Comparison of ENCODE assay signal across 8 cellular contexts in genomic region chr22:33923660-33924246, GRCh38. TPM values are rescaled to one million over a fixed set of nuclear protein-coding genes. Genes with fewer than 3 reads are reported as not detected.
DNase-seq lines count a peak whose midpoint lies in the region; ATAC-seq and TF ChIP-seq lines count a peak whose summit lies in the region.

No MANE protein-coding gene starts in this region.

- no peaks in the 10 kb centered on the region for H3K27me3 ChIP-seq in breast epithelium

- POLR2A ChIA-PET in HEK293T (lab: Yijun Ruan, JAX) = interaction anchor here (1.5 kb wide), 1 partner anchor 24 kb away, joined by 4 read pairs; no protein-coding TSS in a partner anchor

- H3K4me1 ChIP-seq in breast epithelium = peaks cover 0 to 11% of the 10 kb centered on the region in 2 donors

- H3K4me3 ChIP-seq in breast epithelium = no peak overlapping the region

- H3K9me3 ChIP-seq in breast epithelium = no peaks in the 10 kb centered on the region

- peak; percentile 52 for DNase-seq in D341Med (ENCODE audit: low spot score)
- peak; percentile 66 for DNase-seq in HEK293T (ENCODE audit: extremely low spot score)
- peak; percentile 21 for DNase-seq in NCI-H526 treated with DMSO at 0.1 percent for 48 hours (lab: John Stamatoyannopoulos, UW)
- peak in 1 of 2 donors; percentile 64 for DNase-seq in breast epithelium (ENCODE audit: low spot score in 2 of 2)
- DNase-seq in islet precursor cell = peak; percentile 76
- peak; percentile 48 for DNase-seq in stimulated activated CD8-positive, alpha-beta memory T cell treated with anti-CD3 and anti-CD28 coated beads, Interleukin-4, amount 100 ng/mL, for 48 hours

- no peak for TF ChIP-seq POLR2A in breast epithelium (IDR thresholded peaks at IDR 0.05)

- H3K36me3 ChIP-seq in breast epithelium = no peaks in the 10 kb centered on the region

- intact Hi-C loops in breast epithelium (cut with DNase I; ENCODE audit: low total_unique reads) = no loop called here

- peak; percentile 66 to 77 (median 68) for TF ChIP-seq CTCF in breast epithelium (IDR thresholded peaks at IDR 0.05)

- ATAC-seq in HG03135 (IDR thresholded peaks at IDR 0.05; ENCODE audit: unreplicated experiment) (no peak), HG02642 (IDR thresholded peaks at IDR 0.05; ENCODE audit: poor library complexity, unreplicated experiment) (no peak)

- CTCF ChIA-PET in HEK293T (lab: Yijun Ruan, JAX) = interaction anchor here (0.6 to 1.7 kb wide), 7 partner anchors 11 to 1982 kb away, joined by 3 to 5 read pairs (median 3); no protein-coding TSS in a partner anchor

- H3K27ac ChIP-seq in breast epithelium = peak overlapping the region in 1 of 2 donors; percentile 14

TF ChIP-seq in HEK293T, 16 proteins besides CTCF, POLR2A, EP300 and RAD21:
- TF ChIP-seq ZNF384 (IDR thresholded peaks at IDR 0.05) = no peak
- TF ChIP-seq TARDBP (IDR thresholded peaks at IDR 0.05) = no peak
- no peak for TF ChIP-seq SP1 (IDR thresholded peaks at IDR 0.05)
- TF ChIP-seq L3MBTL2 (conservative IDR thresholded peaks at IDR 0.05) = no peak

RNA-seq across cellular contexts. Expression of gene LARGE1, which starts 3.5 kb away (rescaled TPM):
- 10 to 100 TPM; 23.6 to 27.8 (median 26.1) TPM for total RNA-seq in breast epithelium
